31 cellular contexts compared by ENCODE assay signal in the genomic region with DNA sequence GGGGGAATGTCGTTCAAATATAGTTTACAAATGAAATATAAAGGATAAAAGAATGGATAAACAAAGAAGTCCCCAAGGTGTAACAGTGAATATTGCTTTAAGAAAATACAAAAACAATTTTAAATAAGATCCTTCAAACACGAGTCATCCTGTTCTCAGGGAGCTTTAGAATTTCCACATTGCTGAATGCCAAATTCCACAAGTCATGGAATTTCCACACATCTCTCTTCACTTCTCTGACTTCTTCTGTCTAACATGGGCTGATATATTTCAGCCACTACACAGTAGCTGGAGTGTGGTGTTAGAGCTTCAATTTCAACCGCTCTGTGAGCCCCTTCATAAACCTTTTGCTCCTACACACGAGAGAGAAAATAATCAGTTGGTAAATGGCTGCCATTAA. TPM values are rescaled to one million over a fixed set of nuclear protein-coding genes. Genes with fewer than 3 reads are reported as not detected.
DNase-seq lines count a peak whose midpoint lies in the region; FAIRE-seq and TF ChIP-seq lines count a peak whose summit lies in the region.
"Had no signal": no experiment of that assay in that cellular context is flagged by ENCODE, and none has a peak within 500 bp of the region (broad histone marks: within the 10 kb centered on the region; RNA-seq: fewer than 3 reads in every experiment).

No MANE protein-coding gene starts in this region.

- no peaks in the 10 kb centered on the region for H3K79me2 ChIP-seq in H1 (ENCODE audit: control insufficient read depth in 1 of 2, insufficient read depth in 2 of 2, low read length in 2 of 2)

- no peak overlapping the region for H2AK5ac ChIP-seq in H1 (ENCODE audit: low read depth, low read length)

- H2AFZ ChIP-seq in H1 (ENCODE audit: low read length): 0 out of 2 replicates have a peak overlapping the region, but pooled peaks have one; percentile 50

- no peak overlapping the region for H3K56ac ChIP-seq in H1 (replicated peaks; ENCODE audit: insufficient read length, low read depth, low read length)

- no peak overlapping the region for H3K9ac ChIP-seq in H1 (replicated peaks in 1 of 4; ENCODE audit: extremely low read depth in 1 of 4, low read depth in 3 of 4, low read length in 3 of 4)

- no peak for TF ChIP-seq RAD21 in H1 (IDR thresholded peaks at IDR 0.05 in 1 of 2, conservative IDR thresholded peaks at IDR 0.05 in 1 of 2; ENCODE audit: low read depth in 2 of 2, low read length in 2 of 2)

- no peaks in the 10 kb centered on the region for H3K4me1 ChIP-seq in H1 (replicated peaks in 1 of 4; ENCODE audit: control insufficient read depth in 3 of 4, insufficient read depth in 4 of 4, low read length in 3 of 4)
- H3K4me1 ChIP-seq: pancreas, right atrium auricular region, SJSA1, upper lobe of right lung had no signal

- H3K9me3 ChIP-seq in H1 (ENCODE audit: insufficient read depth in 2 of 2, low read depth in 1 of 2, low read length in 1 of 2) (no peaks in the 10 kb centered on the region), MG63 (no peaks in the 10 kb centered on the region)
- H3K9me3 ChIP-seq: lower lobe of right lung, pancreas, right atrium auricular region, SJSA1, spleen, upper lobe of right lung had no signal

- in situ Hi-C loops in G401 (cut with HindIII; ENCODE audit: low sequenced_read_pairs): no loop called here

- H3K79me1 ChIP-seq in H1 (ENCODE audit: low read depth, low read length): no peaks in the 10 kb centered on the region

- WGBS in H1 (ENCODE audit: extremely low coverage in 1 of 2, insufficient coverage in 1 of 2, insufficient read length in 1 of 2, insufficient replicate concordance in 2 of 2, low coverage in 1 of 2, low lambda C conversion rate in 2 of 2, missing lambda C conversion rate in 1 of 2), 2 experiments: 95% methylated on average over 4 of the region's 4 CpGs; no CpG with 5 or more reads in 1 of the 2 experiments

- no peak for TF ChIP-seq CTCF in H1 (IDR thresholded peaks at IDR 0.05; ENCODE audit: control extremely low read depth in 1 of 3, insufficient read depth in 1 of 3, low read depth in 1 of 3, low read length in 3 of 3)

- POLR2A ChIA-PET in H1 (lab: Charles Lee; ENCODE audit: partially characterized antibody): no interaction called here

- H3K36me3 ChIP-seq in H1 (ENCODE audit: control insufficient read depth in 2 of 4, insufficient read depth in 4 of 4, low read length in 3 of 4) (no peaks in the 10 kb centered on the region), MG63 (no peaks in the 10 kb centered on the region)
- H3K36me3 ChIP-seq: lower lobe of right lung, pancreas, right atrium auricular region, SJSA1, spleen, upper lobe of right lung had no signal

- no peak for TF ChIP-seq POLR2A in H1 (IDR thresholded peaks at IDR 0.05; ENCODE audit: control extremely low read depth in 1 of 2, low read depth in 2 of 2, low read length in 2 of 2)

- no peak overlapping the region for H2BK20ac ChIP-seq in H1 (ENCODE audit: low read length)

- H4K20me1 ChIP-seq in H1 (replicated peaks in 1 of 2; ENCODE audit: control insufficient read depth in 1 of 2, insufficient read depth in 2 of 2, low read length in 2 of 2): no peaks in the 10 kb centered on the region

- no peaks in the 10 kb centered on the region for H3K23me2 ChIP-seq in H1 (ENCODE audit: low read depth, low read length)

- H2BK5ac ChIP-seq in H1 (ENCODE audit: low read depth, low read length): no peak overlapping the region

- no peak overlapping the region for H3K4me2 ChIP-seq in H1 (ENCODE audit: insufficient read depth in 1 of 2, low read depth in 2 of 2, low read length in 2 of 2)

- H4K8ac ChIP-seq in H1 (ENCODE audit: extremely low read depth, insufficient read depth, low read length): no peak overlapping the region

- H3K4me3 ChIP-seq in H1 (ENCODE audit: extremely low read depth in 1 of 4, insufficient read depth in 2 of 4, low read depth in 3 of 4, low read length in 4 of 4) (no peak overlapping the region), MG63 (no peak overlapping the region)
- H3K4me3 ChIP-seq: lower lobe of right lung, pancreas, right atrium auricular region, SJSA1, spleen, upper lobe of right lung had no signal

- no peak overlapping the region for H2BK120ac ChIP-seq in H1 (replicated peaks; ENCODE audit: low read depth, low read length)

- no peak overlapping the region for H2BK15ac ChIP-seq in H1 (ENCODE audit: low read length)

- peak; percentile 61 for DNase-seq in NCI-H226
- DNase-seq in H1 (ENCODE audit: low read depth in 1 of 2, low spot score in 2 of 2): no peak
- peak; percentile 18 for DNase-seq in kidney glomerular epithelial cell (lab: John Stamatoyannopoulos, UW)
- DNase-seq in MG63: no peak
- no peak for DNase-seq in SIG-M5 (lab: John Stamatoyannopoulos, UW)
- no peak for DNase-seq in G401 (ENCODE audit: low spot score)
- DNase-seq in NCI-H2227 (lab: John Stamatoyannopoulos, UW; ENCODE audit: unreplicated experiment): no peak
- DNase-seq: activated CD4-positive, alpha-beta T cell treated with anti-CD3 and anti-CD28 coated beads, Interleukin-2, amount 50 U/mL, for 48 hours; activated naive CD4-positive, alpha-beta T cell treated with anti-CD3 and anti-CD28 coated beads, Interleukin-2, amount 10 ng/mL, durations not matched to agents 7 days and 5 days; amygdala; CD4-positive, alpha-beta memory T cell; DMS 273 treated with DMSO at 0.1 percent for 48 hours; kidney; lower lobe of right lung; NCI-H1417; NCI-H2029 treated with DMSO at 0.1 percent for 48 hours; NCI-H748 treated with DMSO at 0.1 percent for 48 hours; nephron progenitor cell; pancreas; spleen; stimulated activated CD4-positive, alpha-beta T cell treated with anti-CD3 and anti-CD28 coated beads, Interleukin-2, amount 100 ng/mL, for 48 hours; upper lobe of right lung had no signal

- H3K14ac ChIP-seq in H1 (ENCODE audit: insufficient read length): no peak overlapping the region

- no peak overlapping the region for H2BK12ac ChIP-seq in H1 (ENCODE audit: low read depth, low read length)

- no peak overlapping the region for H3K18ac ChIP-seq in H1 (ENCODE audit: extremely low read depth, low read length)

- no peak overlapping the region for H3K27ac ChIP-seq in H1 (ENCODE audit: low read depth, low read length)
- H3K27ac ChIP-seq: lower lobe of right lung, pancreas, right atrium auricular region, SJSA1, spleen, upper lobe of right lung had no signal

- no peak overlapping the region for H4K91ac ChIP-seq in H1 (replicated peaks; ENCODE audit: insufficient read length, low read length)

- no peak overlapping the region for H3K23ac ChIP-seq in H1 (ENCODE audit: insufficient read length)

- H3K27me3 ChIP-seq in H1 (replicated peaks in 1 of 4; ENCODE audit: control insufficient read depth in 3 of 4, extremely low read depth in 1 of 4, insufficient read depth in 3 of 4, low read length in 3 of 4): no peaks in the 10 kb centered on the region
- H3K27me3 ChIP-seq in MG63: no peaks in the 10 kb centered on the region
- H3K27me3 ChIP-seq: pancreas, right atrium auricular region, SJSA1, spleen, upper lobe of right lung had no signal

- TF ChIP-seq EP300 in H1 (IDR thresholded peaks at IDR 0.05; ENCODE audit: borderline replicate concordance in 1 of 2, low read depth in 2 of 2, low read length in 2 of 2): no peak

- CTCF ChIA-PET in H1 (lab: Charles Lee; ENCODE audit: partially characterized antibody): interaction anchor here (1.0 to 2.1 kb wide), 3 partner anchors 12 to 496 kb away, joined by 3 to 10 read pairs (median 7); no protein-coding TSS in a partner anchor

- FAIRE-seq in H1 (lab: Jason Lieb, UNC): no peak
- FAIRE-seq: pancreas, RCC 7860 had no signal

- no peak overlapping the region for H4K5ac ChIP-seq in H1 (ENCODE audit: insufficient read length, low read depth, low read length)

- H3K4ac ChIP-seq in H1 (replicated peaks; ENCODE audit: insufficient read length, low read depth, low read length): no peak overlapping the region

TF ChIP-seq in H1, 55 proteins besides CTCF, POLR2A, EP300 and RAD21 (continues in another document):
- TF ChIP-seq SAP30 (IDR thresholded peaks at IDR 0.05; ENCODE audit: insufficient read depth, insufficient replicate concordance, low read length): no peak
- no peak for TF ChIP-seq FOSL1 (IDR thresholded peaks at IDR 0.05; ENCODE audit: insufficient read depth, low read depth, low read length)

RNA-seq across cellular contexts. Expression of a gene that starts 28.0 kb away (rescaled TPM):
- not detected in 2 replicates for total RNA-seq in H1 (2021; fragmentation: NEBNext Ultra II Directional; extraction: Animal tissue kit (Norgen Biotek cat#: 25700))
- polyA plus RNA-seq in H1 (2011; rRNA removed): not detected in 2 replicates
- not detected for polyA plus RNA-seq in H1 (2011; cell fraction: cytosol; rRNA removed)
- polyA plus RNA-seq in H1 (2011; cell fraction: nucleus; rRNA removed): not detected
- polyA plus RNA-seq in H1 (2012, experiment 1 of 2): not detected in 4 replicates
- not detected for polyA plus RNA-seq in H1 (2012, experiment 2 of 2)
- polyA plus RNA-seq in H1 (2013, experiment 1 of 2): 0.02 TPM
- polyA plus RNA-seq in H1 (2013, experiment 2 of 2): not detected
- not detected in 2 replicates for polyA minus RNA-seq in H1 (2011; rRNA and poly(A)+ RNA removed)
- polyA minus RNA-seq in H1 (2011; cell fraction: cytosol; rRNA and poly(A)+ RNA removed): not detected
- polyA minus RNA-seq in H1 (2011; cell fraction: nucleus; rRNA and poly(A)+ RNA removed): not detected
- not detected in 2 replicates for total RNA-seq in MG63 (2014; rRNA removed; shearing (Covaris generic); ENCODE audit: low replicate concordance)
- total RNA-seq in G401 (2014; rRNA removed; shearing (Covaris generic)): not detected in 2 replicates
- total RNA-seq: activated T-helper 1 cell treated with anti-CD3 and anti-CD28 coated beads, Interleukin-12 subunit alpha, Interleukin-12 subunit beta, Interleukin-2, Interleukin-4 antibody, amounts not matched to agents 30 ng/mL and 10 ng/mL and 1 ng/mL, durations not matched to agents 14 hours and 24 hours and 36 hours; CD4-positive, alpha-beta memory T cell; fibroblast of lung; H4; HT-29; kidney; lower lobe of right lung; M059J; right atrium auricular region; SJSA1; upper lobe of right lung; WTC11 had no signal
- polyA plus RNA-seq: CD4-positive, alpha-beta memory T cell; fibroblast of lung; pancreas had no signal

Comparison
In these comparisons a context has a peak if more than half of its experiments do, and no peak if none do; other contexts are left out.
1. DNase-seq: peak in NCI-H226 (single experiment) and kidney glomerular epithelial cell (single experiment); none in H1 (0 of 2), MG63 (single experiment), SIG-M5 (single experiment), G401 (single experiment) and NCI-H2227 (single experiment).